In the genomic region with DNA sequence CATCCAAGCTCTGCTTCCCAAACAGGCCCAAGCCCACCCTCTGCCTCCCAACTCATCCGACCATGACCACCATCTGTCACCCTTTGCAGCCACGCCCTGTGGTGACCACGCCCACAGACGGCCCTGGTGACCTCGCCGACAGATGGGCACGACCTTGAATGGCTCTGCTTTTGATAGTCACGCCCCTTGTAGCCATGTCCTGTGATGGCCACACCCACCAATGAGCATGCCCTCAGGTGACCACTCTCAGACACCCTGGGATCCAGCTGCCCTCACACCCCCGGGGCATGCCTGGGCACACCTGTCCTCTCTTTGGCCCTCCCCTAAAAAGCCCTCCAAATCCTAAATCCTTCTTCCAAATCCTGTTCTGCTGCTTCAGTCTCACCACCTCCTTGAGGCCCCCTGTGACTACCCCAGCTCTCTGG, we compare ENCODE assay signal across 8 cellular contexts. TPM values are rescaled to one million over a fixed set of nuclear protein-coding genes. Genes with fewer than 3 reads are reported as not detected.
DNase-seq lines count a peak whose midpoint lies in the region; ATAC-seq and TF ChIP-seq lines count a peak whose summit lies in the region.

No MANE protein-coding gene starts in this region.

- no peaks in the 10 kb centered on the region for H3K9me3 ChIP-seq in left lung

- H3K27ac ChIP-seq in left lung, result no peak overlapping the region

- peaks cover 6% of the 10 kb centered on the region for H3K27me3 Mint-ChIP-seq in brain

- H3K9me3 Mint-ChIP-seq in brain, result peaks cover 2 to 11% (median 5%) of the 10 kb centered on the region in 5 experiments

- intact Hi-C loops in left lung (cut with DNase I), result no loop called here

- DNase-seq in AG10803 (ENCODE audit: low read depth), result no peak
- peak; percentile 41 for DNase-seq in LHCN-M2 (ENCODE audit: low read depth)
- DNase-seq in left lung, result peak in 1 of 2 donors; percentile 49
- DNase-seq in EL, result no peak
- no peak for DNase-seq in DMS114 treated with DMSO at 0.1 percent for 48 hours (lab: John Stamatoyannopoulos, UW; ENCODE audit: unreplicated experiment)
- no peak for DNase-seq in globus pallidus (ENCODE audit: low spot score)

- H3K4me1 Mint-ChIP-seq in brain, result peaks cover 23% of the 10 kb centered on the region

- ATAC-seq in left lung (peak; percentile 11), HG02763 (IDR thresholded peaks at IDR 0.05; ENCODE audit: unreplicated experiment) (no peak)

- peak overlapping the region; percentile 82 to 90 (median 86) for H3K4me3 Mint-ChIP-seq in brain

- H3K4me3 ChIP-seq in AG10803 (ENCODE audit: low read length) (peak overlapping the region; percentile 87), left lung (peak overlapping the region in 1 of 2 donors; percentile 48)

- H3K27me3 ChIP-seq in left lung, result no peaks in the 10 kb centered on the region

- no peaks in the 10 kb centered on the region for H3K36me3 ChIP-seq in left lung

- peaks cover 0 to 47% of the 10 kb centered on the region in 2 donors for H3K4me1 ChIP-seq in left lung

- H3K27ac Mint-ChIP-seq in brain, result peak overlapping the region in 3 of 5 experiments; percentile 47 to 66 (median 58)

- no peak for TF ChIP-seq CTCF in AG10803 (conservative IDR thresholded peaks at IDR 0.05; ENCODE audit: low read length)
- no peak for TF ChIP-seq CTCF in brain (conservative IDR thresholded peaks at IDR 0.05)
- no peak for TF ChIP-seq CTCF in left lung (IDR thresholded peaks at IDR 0.05)

- no peaks in the 10 kb centered on the region for H3K36me3 Mint-ChIP-seq in brain

RNA-seq across cellular contexts. Expression of gene SSR1, which starts 51.0 kb away (rescaled TPM):
- 109 and 128 TPM in 2 replicates for total RNA-seq in LHCN-M2 (2014; rRNA removed)
- polyA plus RNA-seq in LHCN-M2 (2012), result 84.7 TPM
- 51.3 TPM for polyA plus RNA-seq in brain (ENCODE audit: insufficient read depth, low read depth, low replicate concordance)
- total RNA-seq in left lung, result 100 to 1,000 TPM; 155 to 247 TPM
